ENCODE assay signal across 1 cellular context in genomic region chr11:134915212-134915611, GRCh38.
TF ChIP-seq lines count a peak whose summit lies in the region.

No MANE protein-coding gene starts in this region.

TF ChIP-seq in WTC11, 78 proteins besides CTCF, POLR2A, EP300 and RAD21 (continued from another document):
- TF ChIP-seq, protein P1, sequence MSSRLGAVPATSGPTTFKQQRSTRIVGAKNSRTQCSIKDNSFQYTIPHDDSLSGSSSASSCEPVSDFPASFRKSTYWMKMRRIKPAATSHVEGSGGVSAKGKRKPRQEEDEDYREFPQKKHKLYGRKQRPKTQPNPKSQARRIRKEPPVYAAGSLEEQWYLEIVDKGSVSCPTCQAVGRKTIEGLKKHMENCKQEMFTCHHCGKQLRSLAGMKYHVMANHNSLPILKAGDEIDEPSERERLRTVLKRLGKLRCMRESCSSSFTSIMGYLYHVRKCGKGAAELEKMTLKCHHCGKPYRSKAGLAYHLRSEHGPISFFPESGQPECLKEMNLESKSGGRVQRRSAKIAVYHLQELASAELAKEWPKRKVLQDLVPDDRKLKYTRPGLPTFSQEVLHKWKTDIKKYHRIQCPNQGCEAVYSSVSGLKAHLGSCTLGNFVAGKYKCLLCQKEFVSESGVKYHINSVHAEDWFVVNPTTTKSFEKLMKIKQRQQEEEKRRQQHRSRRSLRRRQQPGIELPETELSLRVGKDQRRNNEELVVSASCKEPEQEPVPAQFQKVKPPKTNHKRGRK (CRISPR knock-in tag; IDR thresholded peaks at IDR 0.05; ENCODE audit: borderline replicate concordance), result no peak
- TF ChIP-seq NR3C1 (CRISPR knock-in tag; conservative IDR thresholded peaks at IDR 0.05; ENCODE audit: low read depth) (no peak), TEAD1 (CRISPR knock-in tag; IDR thresholded peaks at IDR 0.05) (no peak), ZBTB21 (CRISPR knock-in tag; IDR thresholded peaks at IDR 0.05; ENCODE audit: borderline replicate concordance) (no peak), FOXP1 (CRISPR knock-in tag; IDR thresholded peaks at IDR 0.05; ENCODE audit: borderline replicate concordance) (no peak), ATF3 (CRISPR knock-in tag; conservative IDR thresholded peaks at IDR 0.05) (no peak), ZNF219 (CRISPR knock-in tag; IDR thresholded peaks at IDR 0.05; ENCODE audit: borderline replicate concordance) (no peak), NFYB (CRISPR knock-in tag; conservative IDR thresholded peaks at IDR 0.05; ENCODE audit: low read depth) (no peak), MXD4 (CRISPR knock-in tag; IDR thresholded peaks at IDR 0.05; ENCODE audit: borderline replicate concordance) (no peak), IRF2 (CRISPR knock-in tag; IDR thresholded peaks at IDR 0.05; ENCODE audit: borderline replicate concordance, low read depth) (no peak), JAZF1 (CRISPR knock-in tag; IDR thresholded peaks at IDR 0.05) (no peak), NFATC4 (CRISPR knock-in tag; IDR thresholded peaks at IDR 0.05) (no peak)
